ENCODE assay signal across 8 cellular contexts in genomic region chr5:150410524-150411244, GRCh38. TPM values are rescaled to one million over a fixed set of nuclear protein-coding genes. Genes with fewer than 3 reads are reported as not detected.
DNase-seq lines count a peak whose midpoint lies in the region; ATAC-seq, FAIRE-seq and TF ChIP-seq lines count a peak whose summit lies in the region.

No MANE protein-coding gene starts in this region.

- no peaks in the 10 kb centered on the region for H3K36me3 Mint-ChIP-seq in GM23338 (ENCODE audit: low read depth)

- H3F3A ChIP-seq in GM23338 (replicated peaks; ENCODE audit: low read depth) = peaks cover 16% of the 10 kb centered on the region; the same call in 1 of the 2 replicates

- no peaks in the 10 kb centered on the region for H4K20me1 ChIP-seq in GM23338 (replicated peaks; ENCODE audit: insufficient read depth)

- H3K4me2 ChIP-seq in GM23338 = peak overlapping the region; percentile 50; the same call in 1 of the 2 replicates

- peak; percentile 51 for ATAC-seq in GM23338

- peaks cover 41% of the 10 kb centered on the region for H3K4me1 Mint-ChIP-seq in GM23338

- WGBS in mesodermal cell (ENCODE audit: insufficient coverage in 2 of 2), 2 experiments = 61 to 78% methylated on average over 2 to 3 of the region's 4 CpGs
- WGBS in suprapubic skin = 28% methylated on average over 4 of the region's 4 CpGs

- H3K9me3 ChIP-seq in mesodermal cell (ENCODE audit: control insufficient read depth, low read length) (no peaks in the 10 kb centered on the region), suprapubic skin (no peaks in the 10 kb centered on the region)

- H3K27ac ChIP-seq in GM23338 (ENCODE audit: low read depth) (peak overlapping the region; percentile 64), mesodermal cell (ENCODE audit: low read depth, low read length, severe bottlenecking) (peak overlapping the region; percentile 50), suprapubic skin (peak overlapping the region; percentile 77)

- FAIRE-seq in endometrium (lab: Jason Lieb, UNC) = peak; percentile 77

- DNase-seq in AG09309 (ENCODE audit: low read depth) = peak; percentile 21
- peak; percentile 86 for DNase-seq in GM23338 (ENCODE audit: low spot score)
- peak; percentile 44 for DNase-seq in NCI-H345 treated with DMSO at 0.1 percent for 48 hours (lab: John Stamatoyannopoulos, UW; ENCODE audit: unreplicated experiment)
- peak; percentile 52 for DNase-seq in activated CD4-positive, alpha-beta T cell treated with anti-CD3 and anti-CD28 coated beads for 48 hours
- peak in 1 of 2 donors; percentile 81 for DNase-seq in suprapubic skin (ENCODE audit: low spot score in 2 of 2)
- no peak for DNase-seq in NCI-H187 treated with DMSO at 0.1 percent for 48 hours (lab: John Stamatoyannopoulos, UW)

- no peaks in the 10 kb centered on the region for H3K79me2 ChIP-seq in GM23338 (replicated peaks; ENCODE audit: insufficient read depth)

- peak overlapping the region; percentile 94 for H3K27ac Mint-ChIP-seq in GM23338

- no peaks in the 10 kb centered on the region for H3K9me2 ChIP-seq in GM23338 (ENCODE audit: insufficient read depth)

- no peak for TF ChIP-seq POLR2A in suprapubic skin (IDR thresholded peaks at IDR 0.05)

- peaks cover 7% of the 10 kb centered on the region for H3K27me3 Mint-ChIP-seq in GM23338 (ENCODE audit: insufficient read depth, low read depth, poor library complexity)

- TF ChIP-seq EP300 in suprapubic skin (IDR thresholded peaks at IDR 0.05) = no peak

- H2AFZ ChIP-seq in GM23338 = no peak overlapping the region

- H3K36me3 ChIP-seq in GM23338 (ENCODE audit: insufficient read depth) = no peaks in the 10 kb centered on the region
- H3K36me3 ChIP-seq in mesodermal cell (ENCODE audit: control insufficient read depth, insufficient read depth, low read length) = no peaks in the 10 kb centered on the region
- H3K36me3 ChIP-seq in suprapubic skin = peaks cover 4% of the 10 kb centered on the region

- H3K27me3 ChIP-seq in GM23338 (ENCODE audit: insufficient read depth) (no peaks in the 10 kb centered on the region), suprapubic skin (no peaks in the 10 kb centered on the region)

- H3K4me3 ChIP-seq in AG09309 (ENCODE audit: control insufficient read depth, low read depth, low read length) (no peak overlapping the region), GM23338 (0 out of 2 replicates have a peak overlapping the region, but pooled peaks have one; percentile 35), mesodermal cell (ENCODE audit: extremely low read depth, insufficient read depth, low read length, poor library complexity, severe bottlenecking) (no peak overlapping the region), suprapubic skin (peak overlapping the region; percentile 49)

- no peak for TF ChIP-seq CTCF in AG09309 (IDR thresholded peaks at IDR 0.05; ENCODE audit: control insufficient read depth, insufficient read depth, low read depth, low read length, missing control alignments)
- TF ChIP-seq CTCF in GM23338 (conservative IDR thresholded peaks at IDR 0.05; ENCODE audit: low read depth in 2 of 2) = no peak
- TF ChIP-seq CTCF in suprapubic skin (IDR thresholded peaks at IDR 0.05) = no peak

- H3K4me3 Mint-ChIP-seq in GM23338 = peak overlapping the region; percentile 53; the same call in 2 of the 3 replicates

- H3K4me1 ChIP-seq in GM23338 (ENCODE audit: insufficient read depth) (peaks cover 35% of the 10 kb centered on the region), mesodermal cell (ENCODE audit: control insufficient read depth, insufficient read depth, low read length, poor library complexity, severe bottlenecking) (peaks cover 18% of the 10 kb centered on the region), suprapubic skin (peaks cover 29% of the 10 kb centered on the region)

- no peaks in the 10 kb centered on the region; the same call in 2 of the 3 replicates for H3K9me3 Mint-ChIP-seq in GM23338

TF ChIP-seq in GM23338, 12 proteins besides CTCF, POLR2A, EP300 and RAD21 (continues in another document):
- TF ChIP-seq REST (IDR thresholded peaks at IDR 0.05; ENCODE audit: unreplicated experiment) = no peak

RNA-seq across cellular contexts. Expression of gene CD74, which starts 2.0 kb away (rescaled TPM):
- total RNA-seq in GM23338 (2014; rRNA removed; shearing (Covaris generic)) = 49.8 and 54.8 TPM in 2 replicates
- 98.4 and 105 TPM in 2 replicates for polyA plus RNA-seq in GM23338 (2016; fragmentation: Nextera tagmentation; extraction: Ambion mirVana)
- 6.3 TPM for polyA plus RNA-seq in mesodermal cell (2013, experiment 1 of 2)
- 6.2 TPM for polyA plus RNA-seq in mesodermal cell (2013, experiment 2 of 2)
- total RNA-seq in suprapubic skin = 1,000 to 10,000 TPM in 1 of 4 donors, 100 to 1,000 TPM in 3; 433 to 1,002 (median 776) TPM

RNA-seq across cellular contexts. Expression of gene RPS14, which starts 38.9 kb away (rescaled TPM):
- 1,443 and 1,506 TPM in 2 replicates for total RNA-seq in GM23338 (2014; rRNA removed; shearing (Covaris generic))
- polyA plus RNA-seq in GM23338 (2016; fragmentation: Nextera tagmentation; extraction: Ambion mirVana) = 2,790 and 2,911 TPM in 2 replicates
- polyA plus RNA-seq in mesodermal cell (2013, experiment 1 of 2) = 2,100 TPM
- polyA plus RNA-seq in mesodermal cell (2013, experiment 2 of 2) = 1,972 TPM
- total RNA-seq in suprapubic skin = 1,000 to 10,000 TPM; 1,684 to 3,537 (median 3,314) TPM

RNA-seq across cellular contexts. Expression of gene TCOF1, which starts 53.2 kb away (rescaled TPM):
- total RNA-seq in GM23338 (2014; rRNA removed; shearing (Covaris generic)) = 152 and 165 TPM in 2 replicates
- 83.4 and 86.8 TPM in 2 replicates for polyA plus RNA-seq in GM23338 (2016; fragmentation: Nextera tagmentation; extraction: Ambion mirVana)
- polyA plus RNA-seq in mesodermal cell (2013, experiment 1 of 2) = 51.0 TPM
- 46.5 TPM for polyA plus RNA-seq in mesodermal cell (2013, experiment 2 of 2)
- total RNA-seq in suprapubic skin = 10 to 100 TPM; 32.1 to 54.2 (median 33.1) TPM

Comparison
In these comparisons a context has a peak if more than half of its experiments do, and no peak if none do; other contexts are left out.
1. H3K4me3 ChIP-seq: peak in GM23338 (single experiment) and suprapubic skin (single experiment); none in AG09309 (single experiment) and mesodermal cell (single experiment).
2. Peak in every context shown above with its lines, with median percentiles within 50 percentile points of each other: H3K27ac ChIP-seq.